9 cellular contexts compared by ENCODE assay signal in the genomic region with DNA sequence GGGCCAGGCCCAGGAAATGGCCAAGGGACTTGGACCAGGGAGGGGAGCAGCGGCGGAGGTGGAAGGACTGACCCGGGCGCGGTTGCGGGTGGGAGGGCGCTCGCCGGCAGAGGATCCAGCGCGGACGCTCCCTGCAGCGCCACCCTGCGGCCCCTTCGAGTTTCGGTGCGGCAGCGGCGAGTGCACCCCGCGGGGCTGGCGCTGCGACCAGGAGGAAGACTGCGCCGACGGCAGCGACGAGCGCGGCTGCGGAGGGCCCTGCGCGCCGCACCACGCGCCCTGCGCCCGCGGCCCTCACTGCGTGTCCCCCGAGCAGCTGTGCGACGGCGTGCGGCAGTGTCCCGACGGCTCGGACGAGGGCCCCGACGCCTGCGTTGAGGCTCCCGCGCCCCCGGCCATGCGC. TPM values are rescaled to one million over a fixed set of nuclear protein-coding genes. Genes with fewer than 3 reads are reported as not detected.
A peak's percentile ranks its signal among the peaks of the same experiment; 100 is the strongest.
DNase-seq lines count a peak whose midpoint lies in the region; ATAC-seq and TF ChIP-seq lines count a peak whose summit lies in the region.
"Had no signal": no experiment of that assay in that cellular context is flagged by ENCODE, and none has a peak within 500 bp of the region (broad histone marks: within the 10 kb centered on the region; RNA-seq: fewer than 3 reads in every experiment).

No MANE protein-coding gene starts in this region.

- TF ChIP-seq POLR2A in thyroid gland (IDR thresholded peaks at IDR 0.05): no peak

- no peaks in the 10 kb centered on the region for H3K36me3 ChIP-seq in H7 (replicated peaks; ENCODE audit: control insufficient read depth, insufficient read depth, low read length)
- H3K36me3 ChIP-seq in ascending aorta: no peaks in the 10 kb centered on the region
- H3K36me3 ChIP-seq in thyroid gland: no peaks in the 10 kb centered on the region

- H3K27me3 ChIP-seq in H7 (ENCODE audit: control insufficient read depth, insufficient read depth, low read length) (peaks cover 31% of the 10 kb centered on the region), ascending aorta (no peaks in the 10 kb centered on the region), thyroid gland (peaks cover 6% of the 10 kb centered on the region)

- ATAC-seq in HG02981 (IDR thresholded peaks at IDR 0.05; ENCODE audit: unreplicated experiment): no peak
- no peak for ATAC-seq in HG03521 (IDR thresholded peaks at IDR 0.05; ENCODE audit: unreplicated experiment)

- H3K9me3 ChIP-seq in ascending aorta: no peaks in the 10 kb centered on the region
- H3K9me3 ChIP-seq in thyroid gland: no peaks in the 10 kb centered on the region

- WGBS in thyroid gland, 2 donors: 9 to 14% methylated on average over 9 to 13 of the region's 56 CpGs

- H3K27ac ChIP-seq in 22Rv1: no peak overlapping the region
- H3K27ac ChIP-seq in ascending aorta: no peak overlapping the region
- no peak overlapping the region for H3K27ac ChIP-seq in thyroid gland
- H3K27ac ChIP-seq: VCaP had no signal

- DNase-seq in H7: peak; percentile 95
- DNase-seq in ascending aorta (ENCODE audit: low spot score in 2 of 2): no peak
- DNase-seq in iris pigment epithelial cell (ENCODE audit: low read depth): peak; percentile 14
- peak; percentile 28 to 30 for DNase-seq in thyroid gland
- no peak for DNase-seq in LoVo (ENCODE audit: low spot score)

- intact Hi-C loops in ascending aorta (cut with DNase I): no loop called here
- intact Hi-C loops in thyroid gland (cut with DNase I): no loop called here

- H3K4me3 ChIP-seq in H7 (ENCODE audit: insufficient read depth, low read depth, low read length): peak overlapping the region; percentile 22
- no peak overlapping the region for H3K4me3 ChIP-seq in ascending aorta
- no peak overlapping the region for H3K4me3 ChIP-seq in thyroid gland (replicated peaks in 1 of 3)

- H3K4me1 ChIP-seq in ascending aorta: no peaks in the 10 kb centered on the region
- H3K4me1 ChIP-seq in thyroid gland: peaks cover 0 to 13% of the 10 kb centered on the region in 2 donors

- TF ChIP-seq CTCF in 22Rv1 (IDR thresholded peaks at IDR 0.05) (peak; percentile 68), ascending aorta (IDR thresholded peaks at IDR 0.05) (peak in 2 of 3 experiments; percentile 7 to 22), thyroid gland (IDR thresholded peaks at IDR 0.05) (peak in 4 of 6 experiments; percentile 8 to 45 (median 34))

RNA-seq across cellular contexts. Expression of gene ZNF467, which starts 16.8 kb away (rescaled TPM):
- total RNA-seq in H7 (2014; rRNA removed; shearing (Covaris generic)): 0.04 and 0.55 TPM in 2 replicates
- 42.3 TPM for total RNA-seq in ascending aorta
- 10 to 100 TPM; 11.8 to 18.8 (median 15.5) TPM for total RNA-seq in thyroid gland

RNA-seq across cellular contexts. Expression of gene ZNF862, which starts 48.0 kb away (rescaled TPM):
- 3.4 and 3.8 TPM in 2 replicates for total RNA-seq in H7 (2014; rRNA removed; shearing (Covaris generic))
- total RNA-seq in ascending aorta (1.7 TPM), thyroid gland (10 to 100 TPM; 23.6 to 53.7 (median 39.3) TPM)

Comparison
In these comparisons a context has a peak if more than half of its experiments do, and no peak if none do; other contexts are left out.
1. CTCF ChIP-seq: peak in every context shown above with its lines; median percentile 68 in 22Rv1; 34 in thyroid gland; 14 in ascending aorta.
2. DNase-seq: peak in H7 (single experiment), iris pigment epithelial cell (single experiment) and thyroid gland (2 of 2); none in ascending aorta (0 of 2) and LoVo (single experiment).